In the genomic region with DNA sequence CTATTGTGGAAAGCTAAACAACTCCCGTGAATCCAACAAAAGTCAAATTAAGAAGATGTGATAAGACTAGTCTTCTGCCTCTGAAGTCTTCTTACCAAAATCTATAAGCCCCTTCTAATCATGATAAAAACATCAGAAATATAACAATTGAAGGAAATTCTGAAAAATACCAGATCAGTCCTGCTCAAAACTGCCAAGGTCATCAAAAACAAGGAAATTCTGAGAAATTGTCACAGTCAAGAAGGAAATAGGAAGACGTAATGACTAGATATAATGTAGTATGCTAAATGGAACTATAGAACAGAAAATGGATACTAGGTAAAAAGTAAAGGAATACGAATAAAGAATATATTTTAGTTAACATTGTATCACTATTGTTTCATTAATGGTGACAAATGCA, we compare ENCODE assay signal across 8 cellular contexts.
"Had no signal": no experiment of that assay in that cellular context is flagged by ENCODE, and none has a peak within 500 bp of the region (broad histone marks: within the 10 kb centered on the region; RNA-seq: fewer than 3 reads in every experiment).

No MANE protein-coding gene starts in this region.

- FAIRE-seq: G401.6, GM12878, GM12891, GM12892, GM18507, GM19239 had no signal

- ATAC-seq: GM12878 had no signal

- H3K4me3 ChIP-seq: GM12878 had no signal

- DNase-seq: GDM1, GF-D8 had no signal
